In the genomic region with DNA sequence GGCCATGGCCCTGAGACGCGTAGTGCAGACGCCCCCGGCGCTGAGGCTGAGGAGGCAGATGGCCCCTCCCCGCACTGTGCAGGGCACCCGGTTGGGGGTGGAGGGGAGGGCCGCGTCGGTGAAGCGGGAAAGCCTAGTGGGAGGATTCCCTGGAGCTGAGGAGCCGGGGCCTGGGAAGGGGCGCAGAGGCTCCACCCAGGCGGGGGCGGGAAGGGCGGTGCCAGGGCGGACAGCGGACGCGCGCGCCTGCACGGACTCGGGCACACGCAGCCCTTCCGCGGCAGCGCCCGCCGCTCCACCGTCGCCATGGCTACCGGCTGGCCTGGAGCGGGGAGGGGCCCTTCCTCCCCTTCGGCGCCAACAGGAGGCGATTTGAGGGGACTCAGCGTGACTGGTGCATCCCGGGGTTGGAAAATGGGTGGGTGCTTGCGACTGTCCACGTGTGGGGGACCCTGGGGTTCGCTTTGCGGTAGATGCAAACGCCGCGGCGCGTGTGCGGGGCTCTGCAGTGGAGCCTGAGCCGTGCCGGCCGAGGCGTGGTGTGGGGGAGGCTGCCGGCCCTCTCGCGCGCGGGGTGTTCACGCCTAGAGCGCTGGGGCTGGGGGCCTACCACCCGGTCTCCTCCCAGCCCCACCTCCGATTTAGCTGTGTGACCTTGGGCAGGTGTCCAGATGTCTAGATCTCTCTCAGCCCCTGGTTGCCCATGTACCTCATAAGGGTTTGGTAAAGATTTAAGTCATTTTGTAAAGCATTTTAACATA, we compare ENCODE assay signal across 8 cellular contexts. TPM values are rescaled to one million over a fixed set of nuclear protein-coding genes. Genes with fewer than 3 reads are reported as not detected.
A peak's percentile ranks its signal among the peaks of the same experiment; 100 is the strongest.
DNase-seq lines count a peak whose midpoint lies in the region; ATAC-seq and TF ChIP-seq lines count a peak whose summit lies in the region.

No MANE protein-coding gene starts in this region.

- no peaks in the 10 kb centered on the region for H3K36me3 ChIP-seq in heart left ventricle

- ATAC-seq in activated naive CD4-positive, alpha-beta T cell treated with anti-CD3 and anti-CD28 coated beads, Interleukin-2, amount 50 U/mL, for 72 hours: peak; percentile 77 to 92
- ATAC-seq in heart left ventricle: peak; percentile 40 to 92 (median 88)
- ATAC-seq in HG02840 (IDR thresholded peaks at IDR 0.05; ENCODE audit: low FRiP score, unreplicated experiment): no peak

- H3K36me3 Mint-ChIP-seq in activated naive CD4-positive, alpha-beta T cell treated with anti-CD3 and anti-CD28 coated beads, Interleukin-2, amount 50 U/mL, for 72 hours: no peaks in the 10 kb centered on the region

- no peak for TF ChIP-seq POLR2A in heart left ventricle (IDR thresholded peaks at IDR 0.05)

- H3K9me3 Mint-ChIP-seq in activated naive CD4-positive, alpha-beta T cell treated with anti-CD3 and anti-CD28 coated beads, Interleukin-2, amount 50 U/mL, for 72 hours: no peaks in the 10 kb centered on the region

- H3K4me1 ChIP-seq in heart left ventricle: peaks cover 0 to 16% (median 6%) of the 10 kb centered on the region in 12 donors

- no peaks in the 10 kb centered on the region for H3K9me3 ChIP-seq in heart left ventricle

- H3K4me3 ChIP-seq in heart left ventricle: peak overlapping the region; percentile 23 to 69 (median 55)

- peak; percentile 96 for DNase-seq in DMS 273 (lab: John Stamatoyannopoulos, UW; ENCODE audit: unreplicated experiment)
- peak; percentile 80 for DNase-seq in NCI-H510A treated with DMSO at 0.1 percent for 48 hours (lab: John Stamatoyannopoulos, UW)
- peak in 1 of 2 donors; percentile 69 for DNase-seq in activated naive CD4-positive, alpha-beta T cell treated with anti-CD3 and anti-CD28 coated beads, Interleukin-2, amount 50 U/mL, for 72 hours (ENCODE audit: low spot score in 2 of 2)
- DNase-seq in heart left ventricle: peak; percentile 59 to 78 (median 72)
- peak; percentile 60 to 97 (median 74) for DNase-seq in posterior cingulate gyrus
- DNase-seq in NCI-H446 treated with DMSO at 0.1 percent for 48 hours (lab: John Stamatoyannopoulos, UW): no peak
- DNase-seq in NCI-H1092 (lab: John Stamatoyannopoulos, UW): no peak

- H3K27ac ChIP-seq in heart left ventricle: peak overlapping the region in 1 of 12 donors; percentile 2

- peaks cover 0 to 8% (median 0%) of the 10 kb centered on the region in 9 donors for H3K27me3 ChIP-seq in heart left ventricle

- TF ChIP-seq CTCF in heart left ventricle (IDR thresholded peaks at IDR 0.05): no peak

- intact Hi-C loops in heart left ventricle (cut with DNase I) (no loop called here), posterior cingulate gyrus (cut with DNase I) (loop anchor here (5.0 kb wide), 1 partner anchor 33 kb away; a partner anchor contains a TSS)

- WGBS in heart left ventricle, 4 donors: 2 to 13% (median 4%) methylated on average over 21 to 62 of the region's 62 CpGs

- H3K27ac Mint-ChIP-seq in activated naive CD4-positive, alpha-beta T cell treated with anti-CD3 and anti-CD28 coated beads, Interleukin-2, amount 50 U/mL, for 72 hours: no peak overlapping the region

RNA-seq across cellular contexts. Expression of a gene that starts 35.1 kb away (rescaled TPM):
- total RNA-seq in activated naive CD4-positive, alpha-beta T cell treated with anti-CD3 and anti-CD28 coated beads, Interleukin-2, amount 50 U/mL, for 72 hours: 10 to 100 TPM in 1 of 2 donors, under 1 TPM in 1; 0.25 to 21.9 TPM
- total RNA-seq in heart left ventricle: 10 to 100 TPM in 1 of 9 donors, 1 to 10 TPM in 8; 2.1 to 74.1 (median 6.3) TPM
- polyA plus RNA-seq in heart left ventricle: 1 to 10 TPM in 1 of 2 donors, under 1 TPM in 1; 0.91 to 4.0 TPM

Comparison
In these comparisons a context has a peak if more than half of its experiments do, and no peak if none do; other contexts are left out.
1. DNase-seq: peak in DMS 273 (single experiment), NCI-H510A treated with DMSO at 0.1 percent for 48 hours (single experiment), heart left ventricle (5 of 5) and posterior cingulate gyrus (10 of 10); none in NCI-H446 treated with DMSO at 0.1 percent for 48 hours (single experiment) and NCI-H1092 (single experiment).